Comparison of ENCODE assay signal across 8 cellular contexts in the genomic region with DNA sequence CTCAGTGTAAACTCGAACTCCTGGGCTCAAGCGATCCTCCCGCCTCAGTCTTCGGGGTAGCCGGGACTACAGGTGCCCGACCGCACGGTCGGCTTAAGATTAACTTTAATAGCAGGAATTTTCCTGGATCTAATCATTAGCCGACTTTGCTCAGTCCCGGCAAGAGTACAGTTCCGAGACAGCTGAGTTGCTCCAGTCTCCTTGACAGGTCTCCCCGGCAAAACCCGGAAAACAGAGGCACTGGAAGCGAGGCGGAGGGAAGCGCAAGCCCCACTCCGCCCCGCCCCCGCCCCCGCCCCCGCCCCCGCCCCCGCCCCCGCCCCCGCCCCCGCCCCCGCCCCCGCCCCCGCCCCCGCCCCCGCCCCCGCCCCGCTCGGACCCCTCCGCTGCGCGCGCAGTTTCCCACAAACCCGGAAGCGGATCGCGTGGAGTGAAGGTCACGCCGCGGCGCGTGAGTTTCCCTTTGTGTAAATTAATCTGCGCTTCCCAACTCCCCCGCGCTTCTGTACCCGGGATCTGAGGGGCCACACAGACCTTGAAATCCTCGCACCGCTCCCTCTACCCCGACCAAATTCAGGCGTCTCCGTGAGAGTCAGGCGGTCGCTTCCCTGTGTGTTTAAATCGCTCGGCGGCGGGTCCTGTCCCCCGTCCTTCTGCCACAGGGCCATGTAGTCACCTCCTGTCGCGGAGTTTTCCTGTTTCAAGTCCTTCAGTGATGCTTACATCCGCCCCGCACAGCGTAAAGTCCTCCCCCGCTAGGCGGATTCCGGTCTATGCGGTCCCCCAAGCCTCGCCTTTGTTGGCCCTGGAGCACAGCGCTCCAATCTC. TPM values are rescaled to one million over a fixed set of nuclear protein-coding genes. Genes with fewer than 3 reads are reported as not detected.
DNase-seq lines count a peak whose midpoint lies in the region; ATAC-seq and TF ChIP-seq lines count a peak whose summit lies in the region.

Gene ZNF480 (plus strand): TSS at position 397 of the 828 bp plus-strand sequence. CDS start 3,244 bp downstream, outside the sequence.

- POLR2A ChIA-PET in activated CD4-positive, alpha-beta memory T cell treated with anti-CD3 and anti-CD28 coated beads, Interleukin-2, amount 10 ng/mL, durations not matched to agents 7 days and 5 days (lab: Charles Lee) = interaction anchor here (0.8 kb wide), 1 partner anchor 28 kb away, joined by 4 read pairs; the partner anchor contains the start of gene ZNF766

- H3K9me3 Mint-ChIP-seq in activated CD4-positive, alpha-beta memory T cell treated with anti-CD3 and anti-CD28 coated beads, Interleukin-2, amount 10 ng/mL, durations not matched to agents 7 days and 5 days = peaks cover 57% of the 10 kb centered on the region

- 0 to 1% methylated on average over 41 to 54 of the region's 75 CpGs for WGBS in lower leg skin, 2 donors

- H3K27me3 ChIP-seq in duodenal mucosa (ENCODE audit: control insufficient read depth in 1 of 2, insufficient read depth in 2 of 2, low read length in 2 of 2) = no peaks in the 10 kb centered on the region

- peak in 1 of 2 donors; percentile 53 for TF ChIP-seq POLR2A in lower leg skin (IDR thresholded peaks at IDR 0.05)

- ATAC-seq in HG03571 (IDR thresholded peaks at IDR 0.05; ENCODE audit: unreplicated experiment) = peak; percentile 54
- ATAC-seq in HG03469 (IDR thresholded peaks at IDR 0.05; ENCODE audit: unreplicated experiment) = no peak

- H3K9ac ChIP-seq in duodenal mucosa (ENCODE audit: low read depth in 1 of 2, low read length in 2 of 2) = peak within 1 kb of the TSS; percentile 88 to 91

- H3K4me3 Mint-ChIP-seq in activated CD4-positive, alpha-beta memory T cell treated with anti-CD3 and anti-CD28 coated beads, Interleukin-2, amount 10 ng/mL, durations not matched to agents 7 days and 5 days = peak within 1 kb of the TSS; percentile 91

- peak; percentile 80 for DNase-seq in GM13977 (ENCODE audit: low spot score)
- DNase-seq in NCI-H748 treated with DMSO at 0.1 percent for 48 hours (lab: John Stamatoyannopoulos, UW) = peak; percentile 70
- DNase-seq in activated CD4-positive, alpha-beta memory T cell treated with anti-CD3 and anti-CD28 coated beads, Interleukin-2, amount 10 ng/mL, durations not matched to agents 7 days and 5 days = peak; percentile 83
- DNase-seq in lower leg skin (ENCODE audit: low spot score in 2 of 2) = peak; percentile 71 to 97
- peak; percentile 71 for DNase-seq in stimulated activated CD4-positive, alpha-beta T cell treated with anti-CD3 and anti-CD28 coated beads, Interleukin-4, amount 100 ng/mL, for 1 hour

- H3K36me3 ChIP-seq in duodenal mucosa (ENCODE audit: control insufficient read depth in 1 of 2, insufficient read depth in 2 of 2, low read length in 2 of 2) = peaks cover 10 to 28% of the 10 kb centered on the region in 2 donors

- peaks cover 73% of the 10 kb centered on the region for H3K36me3 Mint-ChIP-seq in activated CD4-positive, alpha-beta memory T cell treated with anti-CD3 and anti-CD28 coated beads, Interleukin-2, amount 10 ng/mL, durations not matched to agents 7 days and 5 days (ENCODE audit: low read depth)

- H3K4me1 Mint-ChIP-seq in activated CD4-positive, alpha-beta memory T cell treated with anti-CD3 and anti-CD28 coated beads, Interleukin-2, amount 10 ng/mL, durations not matched to agents 7 days and 5 days = peaks cover 18% of the 10 kb centered on the region

- H3K27ac ChIP-seq in duodenal mucosa (ENCODE audit: low read depth, low read length) = peak within 1 kb of the TSS; percentile 84

- peak within 1 kb of the TSS; percentile 92 for H3K27ac Mint-ChIP-seq in activated CD4-positive, alpha-beta memory T cell treated with anti-CD3 and anti-CD28 coated beads, Interleukin-2, amount 10 ng/mL, durations not matched to agents 7 days and 5 days

- H3K4me3 ChIP-seq in duodenal mucosa (ENCODE audit: low read depth in 1 of 2, low read length in 2 of 2) = peak within 1 kb of the TSS; percentile 91 to 98
- H3K4me3 ChIP-seq in lower leg skin (ENCODE audit: low read depth, poor library complexity, severe bottlenecking) = peak within 1 kb of the TSS; percentile 87

- TF ChIP-seq CTCF in GM13977 (IDR thresholded peaks at IDR 0.05; ENCODE audit: extremely low read depth, insufficient read depth, missing control alignments) = no peak
- no peak for TF ChIP-seq CTCF in lower leg skin (IDR thresholded peaks at IDR 0.05)

- no peaks in the 10 kb centered on the region for H3K27me3 Mint-ChIP-seq in activated CD4-positive, alpha-beta memory T cell treated with anti-CD3 and anti-CD28 coated beads, Interleukin-2, amount 10 ng/mL, durations not matched to agents 7 days and 5 days

- intact Hi-C loops in lower leg skin (cut with DNase I; ENCODE audit: low total_unique reads) = no loop called here

- CTCF ChIA-PET in activated CD4-positive, alpha-beta memory T cell treated with anti-CD3 and anti-CD28 coated beads, Interleukin-2, amount 10 ng/mL, durations not matched to agents 7 days and 5 days (lab: Charles Lee) = no interaction called here

- peaks cover 14 to 19% of the 10 kb centered on the region in 2 donors for H3K9me3 ChIP-seq in duodenal mucosa (ENCODE audit: control insufficient read depth in 1 of 2, low read length in 2 of 2)

- peaks cover 4% of the 10 kb centered on the region in 2 donors for H3K4me1 ChIP-seq in duodenal mucosa (ENCODE audit: control insufficient read depth in 1 of 2, insufficient read depth in 2 of 2, low read length in 2 of 2)

- in situ Hi-C loops in GM13977 (cut with MboI; ENCODE audit: low pct_unique_long_range_greater_than_20kb, low sequenced_read_pairs, unreplicated experiment) = no loop called here

RNA-seq across cellular contexts. Expression of gene ZNF480, which starts in this region (rescaled TPM):
- total RNA-seq in activated CD4-positive, alpha-beta memory T cell treated with anti-CD3 and anti-CD28 coated beads, Interleukin-2, amount 10 ng/mL, durations not matched to agents 7 days and 5 days = 10 to 100 TPM; 12.4 to 14.0 TPM
- total RNA-seq in lower leg skin = 1 to 10 TPM; 2.8 to 6.2 (median 5.7) TPM
